Comparison of ENCODE assay signal across 8 cellular contexts in the genomic region with DNA sequence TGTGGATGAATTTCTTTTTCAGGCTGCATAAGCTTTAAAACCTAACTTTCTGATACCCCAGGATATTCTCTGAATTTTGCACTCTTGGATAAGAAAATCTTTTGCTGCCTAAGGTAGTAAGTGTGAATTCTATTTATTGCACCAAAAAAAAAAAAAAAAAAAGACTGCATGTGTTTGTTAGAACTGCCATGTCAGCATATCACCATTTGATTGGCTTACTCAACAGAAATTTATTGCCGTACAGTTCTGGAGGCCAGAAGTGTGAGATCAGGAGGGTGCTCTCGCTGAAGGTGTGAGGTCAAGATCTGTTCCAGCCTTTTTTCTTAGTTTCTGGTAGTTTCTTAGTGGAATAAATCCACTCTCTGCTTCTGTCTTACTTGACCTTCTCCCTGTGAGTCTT.
"Had no signal": no experiment of that assay in that cellular context is flagged by ENCODE, and none has a peak within 500 bp of the region (broad histone marks: within the 10 kb centered on the region; RNA-seq: fewer than 3 reads in every experiment).

No MANE protein-coding gene starts in this region.

- DNase-seq: GM23248, GOT3, H9, HCEC 1CT, KBM-7 had no signal

- H3K4me2 ChIP-seq: KMS-11 had no signal

- H3K4me3 ChIP-seq: GM23248 had no signal

- FAIRE-seq: H54, HTR-8/SVneo had no signal

- H3K27ac ChIP-seq: GM23248, KMS-11 had no signal

- H3K9ac ChIP-seq: GM23248, KMS-11 had no signal

- H2AFZ ChIP-seq: GM23248 had no signal
